22 cellular contexts compared by ENCODE assay signal in the genomic region with DNA sequence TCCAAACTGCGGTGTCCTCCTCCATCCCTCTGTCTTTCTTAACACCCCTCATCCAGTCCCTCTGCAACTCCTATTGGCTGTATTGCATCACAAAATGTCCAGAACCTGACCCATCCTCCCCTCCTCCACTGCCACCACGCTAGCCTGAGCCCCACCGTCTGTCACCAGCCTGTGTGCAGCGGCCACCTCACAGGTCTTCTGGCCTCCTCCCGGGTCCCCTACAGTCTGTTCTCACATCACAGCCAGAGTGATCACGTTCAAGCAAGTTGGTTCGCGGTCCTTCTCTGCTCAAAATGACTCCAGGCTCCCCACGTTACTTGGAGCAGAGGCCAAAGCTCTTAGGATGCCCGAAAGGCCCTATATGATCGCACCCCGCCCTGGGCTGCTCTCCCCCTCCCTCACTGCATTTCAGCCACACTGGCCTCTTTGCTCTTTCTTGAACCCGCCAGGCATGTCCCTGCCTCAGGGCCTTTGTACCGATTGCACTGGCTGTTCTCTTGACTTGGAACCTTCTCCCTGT. TPM values are rescaled to one million over a fixed set of nuclear protein-coding genes. Genes with fewer than 3 reads are reported as not detected.
"Had no signal": no experiment of that assay in that cellular context is flagged by ENCODE, and none has a peak within 500 bp of the region (broad histone marks: within the 10 kb centered on the region; RNA-seq: fewer than 3 reads in every experiment).

No MANE protein-coding gene starts in this region.

- H3K27ac Mint-ChIP-seq: activated CD8-positive, alpha-beta T cell treated with anti-CD3 and anti-CD28 coated beads, Interleukin-2, amount 10 ng/mL, durations not matched to agents 7 days and 5 days; activated naive CD4-positive, alpha-beta T cell treated with anti-CD3 and anti-CD28 coated beads, Interleukin-2, amount 50 U/mL, for 24 hours had no signal

- H3K4me3 ChIP-seq: breast epithelium, SJCRH30 had no signal

- H3K9ac ChIP-seq: SK-N-SH had no signal

- H3K9me2 ChIP-seq: SK-N-SH had no signal

- H3K4me2 ChIP-seq: SK-N-SH had no signal

- H3K4me1 Mint-ChIP-seq: activated naive CD4-positive, alpha-beta T cell treated with anti-CD3 and anti-CD28 coated beads, Interleukin-2, amount 50 U/mL, for 24 hours had no signal

- H3K9me3 ChIP-seq: SK-N-SH had no signal

- H3K36me3 ChIP-seq: breast epithelium, SJCRH30 had no signal

- H3K27ac ChIP-seq: breast epithelium, SJCRH30, VCaP had no signal

- ATAC-seq: activated CD8-positive, alpha-beta T cell treated with anti-CD3 and anti-CD28 coated beads, Interleukin-2, amount 10 ng/mL, durations not matched to agents 7 days and 5 days had no signal

- H3K27me3 ChIP-seq: breast epithelium had no signal

- H3K4me1 ChIP-seq: breast epithelium had no signal

- DNase-seq: activated CD4-positive, alpha-beta T cell treated with anti-CD3 and anti-CD28 coated beads for 4 hours; activated CD8-positive, alpha-beta memory T cell treated with anti-CD3 and anti-CD28 coated beads, Interleukin-2, amount 50 U/mL, for 48 hours; activated CD8-positive, alpha-beta T cell treated with anti-CD3 and anti-CD28 coated beads, Interleukin-2, amount 10 ng/mL, durations not matched to agents 7 days and 5 days; activated naive CD4-positive, alpha-beta T cell; activated T-cell treated with anti-CD3 and anti-CD28 coated beads, Interleukin-2, amount 50 U/mL, for 1 hour; aorta; caudate nucleus; Karpas-422; NCI-H1105 treated with DMSO at 0.1 percent for 48 hours; NCI-H146; NCI-H187 treated with DMSO at 0.1 percent for 48 hours; NCI-H2081 treated with DMSO at 0.1 percent for 48 hours; NCI-H446; Right ventricle myocardium superior; SJCRH30; SK-N-SH; T-helper 1 cell had no signal

- H3K4me3 Mint-ChIP-seq: activated CD8-positive, alpha-beta T cell treated with anti-CD3 and anti-CD28 coated beads, Interleukin-2, amount 10 ng/mL, durations not matched to agents 7 days and 5 days; activated naive CD4-positive, alpha-beta T cell treated with anti-CD3 and anti-CD28 coated beads, Interleukin-2, amount 50 U/mL, for 24 hours had no signal

RNA-seq across cellular contexts. Expression of a gene that starts 2.4 kb away (rescaled TPM):
- total RNA-seq: SJCRH30; T-helper 2 cell treated with Interferon-gamma antibody and Interleukin-4, amounts not matched to agents 100 ng/mL and 5 ng/mL, for 36 hours had no signal

RNA-seq across cellular contexts. Expression of a gene that starts 56.7 kb away (rescaled TPM):
- total RNA-seq: activated CD8-positive, alpha-beta T cell treated with anti-CD3 and anti-CD28 coated beads, Interleukin-2, amount 10 ng/mL, durations not matched to agents 7 days and 5 days; aorta; breast epithelium; cerebellum; Right ventricle myocardium superior; T-helper 2 cell treated with Interferon-gamma antibody and Interleukin-4, amounts not matched to agents 100 ng/mL and 5 ng/mL, for 36 hours had no signal
